In the genomic region with DNA sequence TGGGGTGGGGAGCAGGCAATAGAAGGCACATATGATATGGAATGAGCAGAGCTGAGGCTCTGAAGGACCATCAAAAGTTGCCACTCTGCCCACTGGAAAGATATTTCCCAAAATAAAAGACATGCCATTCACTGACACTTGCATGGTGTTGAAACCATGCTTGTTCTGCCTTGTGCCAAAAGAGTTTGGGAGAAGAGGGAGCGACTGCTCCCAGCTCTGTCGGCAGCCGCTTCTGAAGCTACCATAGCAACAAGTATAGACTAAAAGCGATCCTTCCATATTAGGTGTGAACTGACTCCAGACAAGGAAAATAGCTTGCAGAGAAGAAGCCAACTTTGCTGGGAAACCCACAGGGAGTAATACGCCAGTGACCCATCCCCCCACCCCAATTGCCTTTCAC, we compare ENCODE assay signal across 22 cellular contexts.
"Had no signal": no experiment of that assay in that cellular context is flagged by ENCODE, and none has a peak within 500 bp of the region (broad histone marks: within the 10 kb centered on the region; RNA-seq: fewer than 3 reads in every experiment).

No MANE protein-coding gene starts in this region.

- ATAC-seq: gastroesophageal sphincter; natural killer cell treated with Interleukin-12 subunit alpha and Interleukin-12 subunit beta and Interleukin-15 and Interleukin-18, amount 100 ng/mL, for 72 hours; pancreas; sciatic nerve; stimulated activated naive B cell treated with anti-CD40 and anti-IgM and Interleukin-4, amounts not matched to agents 10 μg/mL and 1 μg/mL and 100 μg/mL, for 72 hours; stimulated activated naive CD8-positive, alpha-beta T cell treated with anti-CD3 and anti-CD28 coated beads, Interleukin-15, amount 100 ng/mL, for 72 hours; upper lobe of right lung had no signal

- DNase-seq: dermis blood vessel endothelial cell; esophagus squamous epithelium; glutamatergic neuron; mesenchymal stem cell; midbrain; occipital lobe; pancreas; spleen; stimulated activated CD4-positive, alpha-beta T cell treated with anti-CD3 and anti-CD28 coated beads, Interleukin-15, amount 100 ng/mL, for 24 hours; stimulated activated CD4-positive, alpha-beta T cell treated with anti-CD3 and anti-CD28 coated beads, Interleukin-1b, Interleukin-23, amount 100 ng/mL, for 48 hours; stimulated activated CD4-positive, alpha-beta T cell treated with anti-CD3 and anti-CD28 coated beads, Interleukin-4, amount 100 ng/mL, for 24 hours; stimulated activated naive B cell treated with anti-CD40 and anti-IgM and Interleukin-4, amounts not matched to agents 10 μg/mL and 1 μg/mL and 100 μg/mL, for 72 hours; stimulated activated naive CD8-positive, alpha-beta T cell treated with anti-CD3 and anti-CD28 coated beads, Interleukin-15, amount 100 ng/mL, for 72 hours; testis; upper lobe of right lung had no signal

- H3K36me3 Mint-ChIP-seq: natural killer cell treated with Interleukin-12 subunit alpha and Interleukin-12 subunit beta and Interleukin-15 and Interleukin-18, amount 100 ng/mL, for 72 hours had no signal

- H3K4me1 ChIP-seq: esophagus squamous epithelium, gastroesophageal sphincter, pancreas, spleen, testis, tibial nerve, upper lobe of right lung, vagina had no signal

- H3K36me3 ChIP-seq: esophagus squamous epithelium, gastroesophageal sphincter, pancreas, upper lobe of right lung, vagina had no signal

- H3K27me3 Mint-ChIP-seq: stimulated activated naive B cell treated with anti-CD40 and anti-IgM and Interleukin-4, amounts not matched to agents 10 μg/mL and 1 μg/mL and 100 μg/mL, for 72 hours; stimulated activated naive CD8-positive, alpha-beta T cell treated with anti-CD3 and anti-CD28 coated beads, Interleukin-15, amount 100 ng/mL, for 72 hours had no signal

- H3K27me3 ChIP-seq: esophagus squamous epithelium, gastroesophageal sphincter, pancreas, spleen, testis, tibial nerve, upper lobe of right lung, vagina had no signal

- H3K4me1 Mint-ChIP-seq: stimulated activated naive B cell treated with anti-CD40 and anti-IgM and Interleukin-4, amounts not matched to agents 10 μg/mL and 1 μg/mL and 100 μg/mL, for 72 hours; stimulated activated naive CD8-positive, alpha-beta T cell treated with anti-CD3 and anti-CD28 coated beads, Interleukin-15, amount 100 ng/mL, for 72 hours had no signal

- H3K4me3 ChIP-seq: esophagus squamous epithelium, gastroesophageal sphincter, lung, pancreas, spleen, testis, tibial nerve, upper lobe of right lung, vagina had no signal

- H3K9me3 ChIP-seq: esophagus squamous epithelium, pancreas, testis, tibial nerve, upper lobe of right lung, vagina had no signal

- H3K4me3 Mint-ChIP-seq: natural killer cell treated with Interleukin-12 subunit alpha and Interleukin-12 subunit beta and Interleukin-15 and Interleukin-18, amount 100 ng/mL, for 72 hours; stimulated activated naive B cell treated with anti-CD40 and anti-IgM and Interleukin-4, amounts not matched to agents 10 μg/mL and 1 μg/mL and 100 μg/mL, for 72 hours; stimulated activated naive CD8-positive, alpha-beta T cell treated with anti-CD3 and anti-CD28 coated beads, Interleukin-15, amount 100 ng/mL, for 72 hours had no signal

- H3K27ac ChIP-seq: esophagus squamous epithelium, gastroesophageal sphincter, pancreas, spleen, testis, tibial nerve, upper lobe of right lung, vagina had no signal

- H3K9me3 Mint-ChIP-seq: natural killer cell treated with Interleukin-12 subunit alpha and Interleukin-12 subunit beta and Interleukin-15 and Interleukin-18, amount 100 ng/mL, for 72 hours; stimulated activated naive CD8-positive, alpha-beta T cell treated with anti-CD3 and anti-CD28 coated beads, Interleukin-15, amount 100 ng/mL, for 72 hours had no signal

- H3K27ac Mint-ChIP-seq: natural killer cell treated with Interleukin-12 subunit alpha and Interleukin-12 subunit beta and Interleukin-15 and Interleukin-18, amount 100 ng/mL, for 72 hours; progenitor cell of endocrine pancreas; stimulated activated naive B cell treated with anti-CD40 and anti-IgM and Interleukin-4, amounts not matched to agents 10 μg/mL and 1 μg/mL and 100 μg/mL, for 72 hours; stimulated activated naive CD8-positive, alpha-beta T cell treated with anti-CD3 and anti-CD28 coated beads, Interleukin-15, amount 100 ng/mL, for 72 hours had no signal
